In genomic region chr19:46433470-46433869, GRCh38 we compare ENCODE assay signal across 3 cellular contexts. TPM values are rescaled to one million over a fixed set of nuclear protein-coding genes. Genes with fewer than 3 reads are reported as not detected.
"Had no signal": no experiment of that assay in that cellular context is flagged by ENCODE, and none has a peak within 500 bp of the region (broad histone marks: within the 10 kb centered on the region; RNA-seq: fewer than 3 reads in every experiment).

No MANE protein-coding gene starts in this region.

RNA-seq across cellular contexts. Expression of gene PNMA8C, which starts 4.7 kb away (rescaled TPM):
- total RNA-seq: subcutaneous adipose tissue, transverse colon, upper lobe of right lung had no signal
